9 cellular contexts compared by ENCODE assay signal in genomic region chrX:23699636-23700194, GRCh38. TPM values are rescaled to one million over a fixed set of nuclear protein-coding genes. Genes with fewer than 3 reads are reported as not detected.
DNase-seq lines count a peak whose midpoint lies in the region; ATAC-seq and TF ChIP-seq lines count a peak whose summit lies in the region.
"Had no signal": no experiment of that assay in that cellular context is flagged by ENCODE, and none has a peak within 500 bp of the region (broad histone marks: within the 10 kb centered on the region; RNA-seq: fewer than 3 reads in every experiment).

No MANE protein-coding gene starts in this region.

- no peaks in the 10 kb centered on the region for H3K9me2 ChIP-seq in GM23248 (ENCODE audit: insufficient read depth)

- H3F3A ChIP-seq in GM23248 (ENCODE audit: insufficient read depth) (no peaks in the 10 kb centered on the region; the same call in 1 of the 2 replicates), smooth muscle cell (ENCODE audit: low read depth) (no peaks in the 10 kb centered on the region)

- H3K4me1 ChIP-seq in GM23248 (ENCODE audit: insufficient read depth), result no peaks in the 10 kb centered on the region
- no peaks in the 10 kb centered on the region for H3K4me1 ChIP-seq in fibroblast of lung (ENCODE audit: control insufficient read depth, extremely low read depth, insufficient read depth, low read length)
- no peaks in the 10 kb centered on the region for H3K4me1 ChIP-seq in smooth muscle cell (ENCODE audit: low read depth)

- no peaks in the 10 kb centered on the region for H4K20me1 ChIP-seq in GM23248 (ENCODE audit: insufficient read depth)
- no peaks in the 10 kb centered on the region for H4K20me1 ChIP-seq in fibroblast of lung (ENCODE audit: control insufficient read depth, extremely low read depth, insufficient read depth, low read length)
- no peaks in the 10 kb centered on the region for H4K20me1 ChIP-seq in smooth muscle cell (ENCODE audit: low read depth)

- H3K79me2 ChIP-seq in GM23248 (ENCODE audit: insufficient read depth) (no peaks in the 10 kb centered on the region), fibroblast of lung (ENCODE audit: control insufficient read depth, insufficient read depth, low read length) (no peaks in the 10 kb centered on the region), smooth muscle cell (ENCODE audit: low read depth) (no peaks in the 10 kb centered on the region)

- H3K36me3 ChIP-seq in GM23248 (ENCODE audit: low read depth) (peaks cover 20% of the 10 kb centered on the region), fibroblast of lung (ENCODE audit: control insufficient read depth, insufficient read depth, low read length) (no peaks in the 10 kb centered on the region), smooth muscle cell (ENCODE audit: low read depth) (no peaks in the 10 kb centered on the region)

- WGBS in GM23248 (ENCODE audit: low coverage in 1 of 2, low lambda C conversion rate in 2 of 2, missing lambda C conversion rate in 2 of 2), 2 experiments, result 84 to 86% methylated on average over 12 to 14 of the region's 16 CpGs
- WGBS in smooth muscle cell (ENCODE audit: low lambda C conversion rate), result 69% methylated on average over 16 of the region's 16 CpGs

- in situ Hi-C loops in GM23248 (cut with MboI), result loop anchor here (10.0 kb wide), 1 partner anchor 205 kb away; the partner anchor contains the start of genes APOO and CXorf58

- no peak for ATAC-seq in HG02884 (IDR thresholded peaks at IDR 0.05; ENCODE audit: unreplicated experiment)

- DNase-seq in GM23248 (peak; percentile 13), OCI-M2 (lab: John Stamatoyannopoulos, UW; ENCODE audit: unreplicated experiment) (peak; percentile 52), fibroblast of lung (ENCODE audit: low read depth in 2 of 2) (peak; percentile 2 to 22), coronary artery (ENCODE audit: low spot score) (no peak), NCI-H2081 treated with DMSO at 0.1 percent for 48 hours (lab: John Stamatoyannopoulos, UW) (no peak), smooth muscle cell (lab: John Stamatoyannopoulos, UW; ENCODE audit: unreplicated experiment) (no peak)
- peak; percentile 13 for DNase-seq in stimulated activated CD8-positive, alpha-beta memory T cell treated with anti-CD3 and anti-CD28 coated beads, Interleukin-12 subunit alpha, Interleukin-12 subunit beta, amount 100 ng/mL, for 4 hours (ENCODE audit: low read depth)
- DNase-seq: SW 1271 had no signal

- H3K4me3 ChIP-seq in GM23248 (no peak overlapping the region), fibroblast of lung (replicated peaks in 1 of 4; ENCODE audit: control extremely low read depth in 1 of 4, insufficient read depth in 1 of 4, low read depth in 3 of 4, low read length in 4 of 4) (no peak overlapping the region), coronary artery (no peak overlapping the region), smooth muscle cell (no peak overlapping the region)

- H3K27ac ChIP-seq in GM23248 (no peak overlapping the region), fibroblast of lung (ENCODE audit: insufficient read depth, low read length) (no peak overlapping the region), coronary artery (no peak overlapping the region), smooth muscle cell (ENCODE audit: low read depth) (no peak overlapping the region)

- H2AFZ ChIP-seq in GM23248, result no peak overlapping the region
- no peak overlapping the region for H2AFZ ChIP-seq in fibroblast of lung (ENCODE audit: low read length)
- H2AFZ ChIP-seq in smooth muscle cell (ENCODE audit: low read depth), result no peak overlapping the region

- no peak overlapping the region for H3K9ac ChIP-seq in GM23248
- no peak overlapping the region for H3K9ac ChIP-seq in fibroblast of lung (ENCODE audit: insufficient read depth, low read length)
- H3K9ac ChIP-seq in smooth muscle cell (ENCODE audit: low read depth), result no peak overlapping the region

- H3K27me3 ChIP-seq in GM23248 (replicated peaks; ENCODE audit: insufficient read depth), result no peaks in the 10 kb centered on the region
- H3K27me3 ChIP-seq in fibroblast of lung (ENCODE audit: control insufficient read depth, insufficient read depth, low read length), result no peaks in the 10 kb centered on the region
- H3K27me3 ChIP-seq in smooth muscle cell (ENCODE audit: low read depth), result no peaks in the 10 kb centered on the region

- TF ChIP-seq CTCF in fibroblast of lung (conservative IDR thresholded peaks at IDR 0.05 in 1 of 2, IDR thresholded peaks at IDR 0.05 in 1 of 2; ENCODE audit: low read depth in 1 of 2, low read length in 2 of 2) (no peak), coronary artery (IDR thresholded peaks at IDR 0.05) (no peak), smooth muscle cell (IDR thresholded peaks at IDR 0.05; ENCODE audit: borderline replicate concordance, insufficient read depth, poor library complexity, severe bottlenecking) (no peak)

- H3K4me2 ChIP-seq in GM23248 (ENCODE audit: unreplicated experiment) (no peak overlapping the region), fibroblast of lung (ENCODE audit: extremely low read depth, insufficient read depth, low read length) (no peak overlapping the region), smooth muscle cell (no peak overlapping the region)

- H3K9me3 ChIP-seq in GM23248 (ENCODE audit: low read depth), result no peaks in the 10 kb centered on the region
- H3K9me3 ChIP-seq in fibroblast of lung (ENCODE audit: control insufficient read depth, insufficient read depth, low read depth, low read length), result no peaks in the 10 kb centered on the region
- no peaks in the 10 kb centered on the region for H3K9me3 ChIP-seq in smooth muscle cell (replicated peaks; ENCODE audit: low read depth)

RNA-seq across cellular contexts. Expression of gene PRDX4, which starts 32.4 kb away (rescaled TPM):
- total RNA-seq in GM23248 (2014; rRNA removed; shearing (Covaris generic)), result 447 and 571 TPM in 2 replicates
- polyA plus RNA-seq in GM23248 (2016; fragmentation: Nextera tagmentation; extraction: Ambion mirVana) (679 and 696 TPM in 2 replicates), fibroblast of lung (147 and 163 TPM in 2 replicates), smooth muscle cell (731 and 868 TPM in 2 replicates)
- total RNA-seq in fibroblast of lung (189 and 209 TPM in 2 replicates), smooth muscle cell (768 and 853 TPM in 2 replicates)
- polyA plus RNA-seq in fibroblast of lung (2012), result 153 and 155 TPM in 2 replicates
- 19.1 and 25.7 TPM in 2 replicates for polyA minus RNA-seq in fibroblast of lung (ENCODE audit: low replicate concordance)

RNA-seq across cellular contexts. Expression of gene ACOT9, which starts 43.4 kb away (rescaled TPM):
- 67.2 and 85.2 TPM in 2 replicates for total RNA-seq in GM23248 (2014; rRNA removed; shearing (Covaris generic))
- polyA plus RNA-seq in GM23248 (2016; fragmentation: Nextera tagmentation; extraction: Ambion mirVana) (62.5 and 66.7 TPM in 2 replicates), fibroblast of lung (68.7 and 70.9 TPM in 2 replicates), smooth muscle cell (55.4 and 57.4 TPM in 2 replicates)
- total RNA-seq in fibroblast of lung (33.1 and 42.3 TPM in 2 replicates), smooth muscle cell (60.8 and 73.2 TPM in 2 replicates)
- 60.8 and 65.7 TPM in 2 replicates for polyA plus RNA-seq in fibroblast of lung (2012)
- polyA minus RNA-seq in fibroblast of lung (ENCODE audit: low replicate concordance), result 8.4 and 11.4 TPM in 2 replicates

Comparison
In these comparisons a context has a peak if more than half of its experiments do, and no peak if none do; other contexts are left out.
1. DNase-seq: peak in GM23248 (single experiment), OCI-M2 (single experiment), fibroblast of lung (2 of 2) and stimulated activated CD8-positive, alpha-beta memory T cell treated with anti-CD3 and anti-CD28 coated beads, Interleukin-12 subunit alpha, Interleukin-12 subunit beta, amount 100 ng/mL, for 4 hours (single experiment); none in coronary artery (single experiment), NCI-H2081 treated with DMSO at 0.1 percent for 48 hours (single experiment) and smooth muscle cell (single experiment).